9 cellular contexts compared by ENCODE assay signal in genomic region chr4:57442834-57443291, GRCh38.
DNase-seq lines count a peak whose midpoint lies in the region; TF ChIP-seq lines count a peak whose summit lies in the region.
"Had no signal": no experiment of that assay in that cellular context is flagged by ENCODE, and none has a peak within 500 bp of the region (broad histone marks: within the 10 kb centered on the region; RNA-seq: fewer than 3 reads in every experiment).

No MANE protein-coding gene starts in this region.

- H3K4me3 Mint-ChIP-seq in osteocyte (ENCODE audit: unreplicated experiment): no peak overlapping the region
- H3K4me3 Mint-ChIP-seq: activated naive CD8-positive, alpha-beta T cell had no signal

- DNase-seq in SKM-1 treated with dmso at 0.1 percent for 144 hours (lab: John Stamatoyannopoulos, UW; ENCODE audit: unreplicated experiment) (peak; percentile 41), SKM-1 (lab: John Stamatoyannopoulos, UW; ENCODE audit: unreplicated experiment) (no peak), HT-29 (ENCODE audit: low spot score) (peak; percentile 65), SHP77 treated with DMSO at 0.1 percent for 48 hours (lab: John Stamatoyannopoulos, UW) (peak; percentile 62), fibroblast of the aortic adventitia (ENCODE audit: low read depth) (peak; percentile 36), osteocyte (ENCODE audit: extremely low spot score, unreplicated experiment) (no peak), GM19240 (ENCODE audit: insufficient read length, low spot score) (no peak), T-helper 1 cell (no peak)

- no peak overlapping the region for H3K27ac Mint-ChIP-seq in osteocyte (ENCODE audit: unreplicated experiment)
- H3K27ac Mint-ChIP-seq: activated naive CD8-positive, alpha-beta T cell had no signal

- H3K9me3 Mint-ChIP-seq in osteocyte (ENCODE audit: unreplicated experiment): no peaks in the 10 kb centered on the region

- H3K36me3 Mint-ChIP-seq in osteocyte (ENCODE audit: unreplicated experiment): no peaks in the 10 kb centered on the region
- H3K36me3 Mint-ChIP-seq: activated naive CD8-positive, alpha-beta T cell had no signal

- no peaks in the 10 kb centered on the region for H3K4me1 Mint-ChIP-seq in osteocyte (ENCODE audit: unreplicated experiment)

- H3K4me3 ChIP-seq in fibroblast of the aortic adventitia (ENCODE audit: low read depth, low read length): no peak overlapping the region

- TF ChIP-seq CTCF in fibroblast of the aortic adventitia (IDR thresholded peaks at IDR 0.05; ENCODE audit: insufficient read depth, low read length) (peak; percentile 71), osteocyte (IDR thresholded peaks at IDR 0.05) (peak; percentile 74)

- peaks cover 42% of the 10 kb centered on the region for H3K27me3 Mint-ChIP-seq in osteocyte (ENCODE audit: unreplicated experiment)

Comparison
In these comparisons a context has a peak if more than half of its experiments do, and no peak if none do; other contexts are left out.
1. DNase-seq: peak in SKM-1 treated with dmso at 0.1 percent for 144 hours (single experiment), HT-29 (single experiment), SHP77 treated with DMSO at 0.1 percent for 48 hours (single experiment) and fibroblast of the aortic adventitia (single experiment); none in SKM-1 (single experiment), osteocyte (single experiment), GM19240 (single experiment) and T-helper 1 cell (0 of 5).